26 cellular contexts compared by ENCODE assay signal in genomic region chr2:94994914-94995236, GRCh38. TPM values are rescaled to one million over a fixed set of nuclear protein-coding genes. Genes with fewer than 3 reads are reported as not detected.
A peak's percentile ranks its signal among the peaks of the same experiment; 100 is the strongest.
DNase-seq lines count a peak whose midpoint lies in the region; ATAC-seq and TF ChIP-seq lines count a peak whose summit lies in the region.
"Had no signal": no experiment of that assay in that cellular context is flagged by ENCODE, and none has a peak within 500 bp of the region (broad histone marks: within the 10 kb centered on the region; RNA-seq: fewer than 3 reads in every experiment).

No MANE protein-coding gene starts in this region.

- no peak overlapping the region for H3K27ac ChIP-seq in spleen
- H3K27ac ChIP-seq in upper lobe of right lung: no peak overlapping the region
- H3K27ac ChIP-seq: 22Rv1; BLaER1 treated with 17β-estradiol and CSF1 and Interleukin-3, amounts not matched to agents 10 nM and 100 nM had no signal

- peak; percentile 28 for DNase-seq in activated effector memory CD4-positive, alpha-beta T cell treated with anti-CD3 and anti-CD28 coated beads, Interleukin-2, amount 50 U/mL, for 16 hours
- no peak for DNase-seq in activated effector memory CD4-positive, alpha-beta T cell treated with Interleukin-2 at 50 U/mL for 16 hours
- no peak for DNase-seq in activated naive CD8-positive, alpha-beta T cell treated with anti-CD3 and anti-CD28 coated beads, Interleukin-2, amount 50 U/mL, for 24 hours
- DNase-seq in mesenteric fat pad (ENCODE audit: low spot score) (peak; percentile 39), spleen (peak; percentile 50), GM19240 (ENCODE audit: insufficient read length, low spot score) (no peak), HPDE6-E6E7 (ENCODE audit: extremely low spot score) (no peak), upper lobe of right lung (no peak)
- DNase-seq: CD8-positive, alpha-beta T cell; DMS153; HCEC 1CT; MG63; NCI-H1417; NCI-H1694 treated with DMSO at 0.1 percent for 48 hours; NCI-H2081 treated with DMSO at 0.1 percent for 48 hours; NCI-H2171 treated with DMSO at 0.1 percent for 48 hours; NCI-H446; NCI-H526; OCI-M1; RPMI8226; SHP77 had no signal

- WGBS in spleen, 5 donors: 85 to 98% (median 93%) methylated on average over 2 of the region's 2 CpGs

- intact Hi-C loops in spleen (cut with DNase I; ENCODE audit: low total_unique reads): no loop called here
- intact Hi-C loops in upper lobe of right lung (cut with DNase I): no loop called here

- peaks cover 0 to 6% (median 0%) of the 10 kb centered on the region in 6 donors for H3K4me1 ChIP-seq in spleen
- H3K4me1 ChIP-seq in upper lobe of right lung: no peaks in the 10 kb centered on the region

- ATAC-seq in activated naive CD8-positive, alpha-beta T cell treated with anti-CD3 and anti-CD28 coated beads, Interleukin-2, amount 50 U/mL, for 24 hours: peak; percentile 7
- no peak for ATAC-seq in upper lobe of right lung
- ATAC-seq: CD8-positive, alpha-beta T cell; GM23338 had no signal

- H3K9me3 ChIP-seq in spleen (no peaks in the 10 kb centered on the region), upper lobe of right lung (no peaks in the 10 kb centered on the region)
- H3K9me3 ChIP-seq: MG63 had no signal

- H3K27ac Mint-ChIP-seq in activated naive CD8-positive, alpha-beta T cell treated with anti-CD3 and anti-CD28 coated beads, Interleukin-2, amount 50 U/mL, for 24 hours: no peak overlapping the region
- H3K27ac Mint-ChIP-seq: CD8-positive, alpha-beta T cell; GM23338 had no signal

- TF ChIP-seq POLR2A in spleen (IDR thresholded peaks at IDR 0.05): no peak

- H3K4me3 ChIP-seq in spleen (no peak overlapping the region), upper lobe of right lung (no peak overlapping the region)
- H3K4me3 ChIP-seq: BLaER1 treated with 17β-estradiol and CSF1 and Interleukin-3, amounts not matched to agents 10 nM and 100 nM; GM23338; MG63 had no signal

- H3K4me1 Mint-ChIP-seq in activated naive CD8-positive, alpha-beta T cell treated with anti-CD3 and anti-CD28 coated beads, Interleukin-2, amount 50 U/mL, for 24 hours: no peaks in the 10 kb centered on the region
- H3K4me1 Mint-ChIP-seq: GM23338 had no signal

- TF ChIP-seq CTCF in spleen (IDR thresholded peaks at IDR 0.05 in 8 of 11, conservative IDR thresholded peaks at IDR 0.05 in 3 of 11) (no peak), upper lobe of right lung (IDR thresholded peaks at IDR 0.05) (no peak)

- no peaks in the 10 kb centered on the region for H3K36me3 Mint-ChIP-seq in activated naive CD8-positive, alpha-beta T cell treated with anti-CD3 and anti-CD28 coated beads, Interleukin-2, amount 50 U/mL, for 24 hours (ENCODE audit: low read depth)
- H3K36me3 Mint-ChIP-seq: CD8-positive, alpha-beta T cell had no signal

- H3K9me3 Mint-ChIP-seq in activated naive CD8-positive, alpha-beta T cell treated with anti-CD3 and anti-CD28 coated beads, Interleukin-2, amount 50 U/mL, for 24 hours: no peaks in the 10 kb centered on the region
- H3K9me3 Mint-ChIP-seq: CD8-positive, alpha-beta T cell; GM23338 had no signal

- peaks cover 0 to 53% (median 15%) of the 10 kb centered on the region in 7 donors for H3K27me3 ChIP-seq in spleen (replicated peaks in 1 of 7)
- peaks cover 6% of the 10 kb centered on the region for H3K27me3 ChIP-seq in upper lobe of right lung

- H3K36me3 ChIP-seq in spleen (no peaks in the 10 kb centered on the region), upper lobe of right lung (no peaks in the 10 kb centered on the region)
- H3K36me3 ChIP-seq: BLaER1 treated with 17β-estradiol and CSF1 and Interleukin-3, amounts not matched to agents 10 nM and 100 nM; MG63 had no signal

- no peak overlapping the region for H3K4me3 Mint-ChIP-seq in activated naive CD8-positive, alpha-beta T cell treated with anti-CD3 and anti-CD28 coated beads, Interleukin-2, amount 50 U/mL, for 24 hours
- H3K4me3 Mint-ChIP-seq: CD8-positive, alpha-beta T cell; GM23338 had no signal

- H3K27me3 Mint-ChIP-seq in activated naive CD8-positive, alpha-beta T cell treated with anti-CD3 and anti-CD28 coated beads, Interleukin-2, amount 50 U/mL, for 24 hours: peaks cover 20% of the 10 kb centered on the region

RNA-seq across cellular contexts. Expression of gene MAL, which starts 30.6 kb away (rescaled TPM):
- total RNA-seq in mesenteric fat pad: not detected
- 10 to 100 TPM in 3 of 7 donors, 1 to 10 TPM in 4; 4.7 to 18.8 (median 8.1) TPM for total RNA-seq in spleen
- 10 to 100 TPM in 1 of 3 donors, 1 to 10 TPM in 2; 8.4 to 12.7 (median 9.0) TPM for polyA plus RNA-seq in spleen
- total RNA-seq in upper lobe of right lung: 21.2 TPM
- total RNA-seq: G401, LHCN-M2 had no signal

Comparison
In these comparisons a context has a peak if more than half of its experiments do, and no peak if none do; other contexts are left out.
1. DNase-seq: peak in activated effector memory CD4-positive, alpha-beta T cell treated with anti-CD3 and anti-CD28 coated beads, Interleukin-2, amount 50 U/mL, for 16 hours (single experiment), mesenteric fat pad (single experiment) and spleen (single experiment); none in activated effector memory CD4-positive, alpha-beta T cell treated with Interleukin-2 at 50 U/mL for 16 hours (single experiment), activated naive CD8-positive, alpha-beta T cell treated with anti-CD3 and anti-CD28 coated beads, Interleukin-2, amount 50 U/mL, for 24 hours (single experiment), GM19240 (single experiment), HPDE6-E6E7 (single experiment) and upper lobe of right lung (single experiment).